8 cellular contexts compared by ENCODE assay signal in the genomic region with DNA sequence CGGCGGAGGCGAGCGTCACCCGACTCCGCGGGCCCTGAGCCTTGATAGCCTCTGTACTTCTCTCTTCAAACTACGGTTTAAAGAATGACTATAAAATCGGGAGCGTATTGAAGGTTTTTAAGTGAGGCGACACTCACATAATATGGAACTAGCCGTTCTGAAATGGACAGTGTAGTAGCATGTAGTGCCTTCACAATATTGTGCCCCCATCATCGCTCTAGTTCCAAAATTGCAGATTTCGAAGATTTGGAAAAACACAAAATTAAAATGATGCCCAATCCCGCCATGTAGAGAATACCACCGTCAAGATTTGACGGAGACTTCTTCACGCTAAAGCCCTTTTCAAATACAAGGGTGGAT. TPM values are rescaled to one million over a fixed set of nuclear protein-coding genes. Genes with fewer than 3 reads are reported as not detected.
DNase-seq lines count a peak whose midpoint lies in the region; ATAC-seq and TF ChIP-seq lines count a peak whose summit lies in the region.

No MANE protein-coding gene starts in this region.

- peak overlapping the region; percentile 99 for H3K4me3 Mint-ChIP-seq in activated naive CD4-positive, alpha-beta T cell treated with anti-CD3 and anti-CD28 coated beads, Interleukin-2, amount 50 U/mL, for 24 hours

- H3K4me3 ChIP-seq in right lobe of liver (peak overlapping the region; percentile 70 to 94 (median 94)), transverse colon (peak overlapping the region in 3 of 4 donors; percentile 54 to 71 (median 61))

- H3K27ac Mint-ChIP-seq in activated naive CD4-positive, alpha-beta T cell treated with anti-CD3 and anti-CD28 coated beads, Interleukin-2, amount 50 U/mL, for 24 hours = peak overlapping the region; percentile 98

- TF ChIP-seq POLR2A in right lobe of liver (IDR thresholded peaks at IDR 0.05) (no peak), transverse colon (IDR thresholded peaks at IDR 0.05) (no peak)

- H3K36me3 Mint-ChIP-seq in activated naive CD4-positive, alpha-beta T cell treated with anti-CD3 and anti-CD28 coated beads, Interleukin-2, amount 50 U/mL, for 24 hours = peaks cover 3% of the 10 kb centered on the region

- DNase-seq in activated naive CD4-positive, alpha-beta T cell (lab: John Stamatoyannopoulos, UW) = no peak
- no peak for DNase-seq in right lobe of liver
- no peak for DNase-seq in transverse colon
- no peak for DNase-seq in stimulated activated CD8-positive, alpha-beta memory T cell treated with anti-CD3 and anti-CD28 coated beads, Interleukin-4, amount 100 ng/mL, for 48 hours

- no peak for ATAC-seq in right lobe of liver
- no peak for ATAC-seq in GM21360 (IDR thresholded peaks at IDR 0.05; ENCODE audit: unreplicated experiment)
- ATAC-seq in GM21367 (IDR thresholded peaks at IDR 0.05; ENCODE audit: unreplicated experiment) = no peak

- TF ChIP-seq CTCF in right lobe of liver (IDR thresholded peaks at IDR 0.05) (no peak), transverse colon (IDR thresholded peaks at IDR 0.05) (no peak)

- peaks cover 0 to 14% (median 3%) of the 10 kb centered on the region in 4 donors for H3K4me1 ChIP-seq in right lobe of liver
- H3K4me1 ChIP-seq in transverse colon = peaks cover 2 to 21% (median 16%) of the 10 kb centered on the region in 4 donors

- H3K9me3 Mint-ChIP-seq in activated naive CD4-positive, alpha-beta T cell treated with anti-CD3 and anti-CD28 coated beads, Interleukin-2, amount 50 U/mL, for 24 hours = no peaks in the 10 kb centered on the region

- in situ Hi-C loops in transverse colon (cut with MboI; ENCODE audit: low pct_ligation_motif_present in 1 of 4, low pct_unique_long_range_greater_than_20kb in 1 of 4, low sequenced_read_pairs in 3 of 4) = no loop called here

- H3K9me3 ChIP-seq in right lobe of liver = no peaks in the 10 kb centered on the region
- no peaks in the 10 kb centered on the region for H3K9me3 ChIP-seq in transverse colon

- H3K27me3 ChIP-seq in right lobe of liver = no peaks in the 10 kb centered on the region
- no peaks in the 10 kb centered on the region for H3K27me3 ChIP-seq in transverse colon

- H3K4me1 Mint-ChIP-seq in activated naive CD4-positive, alpha-beta T cell treated with anti-CD3 and anti-CD28 coated beads, Interleukin-2, amount 50 U/mL, for 24 hours = peaks cover 44% of the 10 kb centered on the region

- no peaks in the 10 kb centered on the region for H3K27me3 Mint-ChIP-seq in activated naive CD4-positive, alpha-beta T cell treated with anti-CD3 and anti-CD28 coated beads, Interleukin-2, amount 50 U/mL, for 24 hours

- H3K36me3 ChIP-seq in right lobe of liver (peaks cover 0 to 13% (median 2%) of the 10 kb centered on the region in 4 donors), transverse colon (peaks cover 0 to 14% (median 0%) of the 10 kb centered on the region in 4 donors)

- intact Hi-C loops in right lobe of liver (cut with DNase I) = no loop called here
- intact Hi-C loops in transverse colon (cut with DNase I; ENCODE audit: low total_unique reads) = no loop called here

- peak overlapping the region; percentile 87 for H3K27ac ChIP-seq in angular gyrus (ENCODE audit: low read depth, low read length)
- peak overlapping the region in 2 of 3 donors; percentile 61 to 71 for H3K27ac ChIP-seq in right lobe of liver
- peak overlapping the region; percentile 86 to 96 (median 89) for H3K27ac ChIP-seq in transverse colon

- TF ChIP-seq EP300 in transverse colon (IDR thresholded peaks at IDR 0.05; ENCODE audit: low read depth) = no peak

- WGBS in right lobe of liver (ENCODE audit: insufficient coverage, low coverage, low lambda C conversion rate, missing lambda C conversion rate) = 19% methylated on average over 18 of the region's 18 CpGs
- 24 to 68% methylated on average over 6 to 18 of the region's 18 CpGs for WGBS in transverse colon (ENCODE audit: low coverage in 1 of 2), 2 donors

RNA-seq across cellular contexts. Expression of a gene that starts 0.3 kb away (rescaled TPM):
- total RNA-seq in right lobe of liver (1 to 10 TPM; 4.5 to 8.3 (median 7.0) TPM), transverse colon (10 to 100 TPM in 3 of 4 donors, 1 to 10 TPM in 1; 4.9 to 29.9 (median 19.1) TPM)
